Comparison of ENCODE assay signal across 1 cellular context in the genomic region with DNA sequence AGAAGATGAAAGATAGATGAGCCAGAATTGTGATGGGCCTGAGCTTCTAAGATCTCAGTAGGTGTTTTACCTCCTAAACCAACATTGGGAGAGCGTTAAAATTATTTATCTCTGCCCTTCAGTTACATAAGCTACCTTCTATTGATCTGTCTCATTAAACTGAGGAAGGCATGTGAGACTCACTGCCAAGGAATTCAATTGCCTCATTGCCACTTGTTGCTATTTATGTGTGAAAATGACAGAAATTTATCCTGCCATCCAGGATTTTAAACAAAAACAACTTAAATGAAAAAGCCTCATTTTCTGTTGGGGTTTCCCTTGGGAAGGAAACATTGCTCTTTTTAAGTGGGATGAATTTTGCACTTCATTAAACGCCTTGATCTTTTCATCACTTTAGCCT.
TF ChIP-seq lines count a peak whose summit lies in the region.

No MANE protein-coding gene starts in this region.

TF ChIP-seq in HCT116, 20 proteins besides CTCF, POLR2A, EP300 and RAD21 (continued from another document):
- TF ChIP-seq CEBPB (IDR thresholded peaks at IDR 0.05; ENCODE audit: low read depth) (0 out of 2 replicates have a peak, but pooled peaks have one; percentile 17), CBX3 (IDR thresholded peaks at IDR 0.05; ENCODE audit: low read depth) (no peak)
- TF ChIP-seq, protein P1, sequence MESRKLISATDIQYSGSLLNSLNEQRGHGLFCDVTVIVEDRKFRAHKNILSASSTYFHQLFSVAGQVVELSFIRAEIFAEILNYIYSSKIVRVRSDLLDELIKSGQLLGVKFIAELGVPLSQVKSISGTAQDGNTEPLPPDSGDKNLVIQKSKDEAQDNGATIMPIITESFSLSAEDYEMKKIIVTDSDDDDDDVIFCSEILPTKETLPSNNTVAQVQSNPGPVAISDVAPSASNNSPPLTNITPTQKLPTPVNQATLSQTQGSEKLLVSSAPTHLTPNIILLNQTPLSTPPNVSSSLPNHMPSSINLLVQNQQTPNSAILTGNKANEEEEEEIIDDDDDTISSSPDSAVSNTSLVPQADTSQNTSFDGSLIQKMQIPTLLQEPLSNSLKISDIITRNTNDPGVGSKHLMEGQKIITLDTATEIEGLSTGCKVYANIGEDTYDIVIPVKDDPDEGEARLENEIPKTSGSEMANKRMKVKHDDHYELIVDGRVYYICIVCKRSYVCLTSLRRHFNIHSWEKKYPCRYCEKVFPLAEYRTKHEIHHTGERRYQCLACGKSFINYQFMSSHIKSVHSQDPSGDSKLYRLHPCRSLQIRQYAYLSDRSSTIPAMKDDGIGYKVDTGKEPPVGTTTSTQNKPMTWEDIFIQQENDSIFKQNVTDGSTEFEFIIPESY (IDR thresholded peaks at IDR 0.05; ENCODE audit: extremely low read depth, insufficient replicate concordance, low read length), result no peak
